ENCODE assay signal across 18 cellular contexts in genomic region chr4:173504181-173504503, GRCh38. TPM values are rescaled to one million over a fixed set of nuclear protein-coding genes. Genes with fewer than 3 reads are reported as not detected.
"Had no signal": no experiment of that assay in that cellular context is flagged by ENCODE, and none has a peak within 500 bp of the region (broad histone marks: within the 10 kb centered on the region; RNA-seq: fewer than 3 reads in every experiment).

No MANE protein-coding gene starts in this region.

- H3K4me3 ChIP-seq: heart right ventricle, right lobe of liver had no signal

- H3K36me3 Mint-ChIP-seq: stimulated activated effector memory CD8-positive, alpha-beta T cell treated with anti-CD3 and anti-CD28 coated beads, Interleukin-12 subunit alpha, Interleukin-12 subunit beta, amount 100 ng/mL, for 72 hours had no signal

- ATAC-seq: esophagus mucosa; naive thymus-derived CD4-positive, alpha-beta T cell; right lobe of liver; stimulated activated effector memory CD8-positive, alpha-beta T cell treated with anti-CD3 and anti-CD28 coated beads, Interleukin-12 subunit alpha, Interleukin-12 subunit beta, amount 100 ng/mL, for 72 hours had no signal

- H3K36me3 ChIP-seq: brain microvascular endothelial cell, heart right ventricle, right lobe of liver had no signal

- FAIRE-seq: keratinocyte had no signal

- H3K4me3 Mint-ChIP-seq: activated CD4-positive, alpha-beta memory T cell treated with anti-CD3 and anti-CD28 coated beads for 36 hours; activated naive CD8-positive, alpha-beta T cell; naive thymus-derived CD4-positive, alpha-beta T cell; stimulated activated effector memory CD8-positive, alpha-beta T cell treated with anti-CD3 and anti-CD28 coated beads, Interleukin-12 subunit alpha, Interleukin-12 subunit beta, amount 100 ng/mL, for 72 hours had no signal

- DNase-seq: activated CD4-positive, alpha-beta memory T cell treated with anti-CD3 and anti-CD28 coated beads for 36 hours; activated CD4-positive, alpha-beta T cell treated with anti-CD3 and anti-CD28 coated beads for 1 hour; activated gamma-delta T cell; activated T-cell treated with anti-CD3 and anti-CD28 coated beads, Interleukin-2, amount 50 U/mL, for 48 hours; brain microvascular endothelial cell; cerebellar nuclear complex; dermis blood vessel endothelial cell; foreskin melanocyte; heart right ventricle; naive thymus-derived CD4-positive, alpha-beta T cell; right lobe of liver; T1000; trophoblast cell had no signal

- H3K27ac Mint-ChIP-seq: activated CD4-positive, alpha-beta memory T cell treated with anti-CD3 and anti-CD28 coated beads for 36 hours; activated naive CD8-positive, alpha-beta T cell; naive thymus-derived CD4-positive, alpha-beta T cell; progenitor cell of endocrine pancreas; stimulated activated effector memory CD8-positive, alpha-beta T cell treated with anti-CD3 and anti-CD28 coated beads, Interleukin-12 subunit alpha, Interleukin-12 subunit beta, amount 100 ng/mL, for 72 hours had no signal

- H3K27ac ChIP-seq: brain microvascular endothelial cell, heart right ventricle, right lobe of liver had no signal

- H3K9me3 ChIP-seq: right lobe of liver had no signal

RNA-seq across cellular contexts. Expression of gene HAND2, which starts 25.9 kb away (rescaled TPM):
- total RNA-seq: activated CD4-positive, alpha-beta memory T cell treated with anti-CD3 and anti-CD28 coated beads for 36 hours; dermis blood vessel endothelial cell; naive thymus-derived CD4-positive, alpha-beta T cell had no signal
- polyA plus RNA-seq: keratinocyte; naive thymus-derived CD4-positive, alpha-beta T cell had no signal
